Comparison of ENCODE assay signal across 18 cellular contexts in the genomic region with DNA sequence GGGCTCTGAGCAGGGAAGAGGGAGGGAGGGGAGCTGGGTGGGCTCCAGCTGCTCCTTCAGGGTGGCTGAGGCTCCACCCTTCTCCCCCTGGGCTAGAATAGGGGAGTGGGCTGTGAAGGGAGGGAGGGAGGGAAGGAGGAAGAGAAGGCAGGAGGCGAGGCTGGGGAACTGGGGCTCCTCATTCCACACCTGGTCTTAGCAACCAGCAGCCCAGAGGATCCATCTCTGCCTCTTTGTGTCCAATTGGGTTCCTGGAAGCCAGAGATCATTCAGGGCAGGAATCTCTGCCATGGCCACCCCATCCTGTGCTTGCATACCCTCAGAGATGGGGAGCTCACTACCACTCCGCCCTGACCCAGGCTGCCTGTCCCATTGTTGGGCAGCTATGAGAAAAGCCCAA. TPM values are rescaled to one million over a fixed set of nuclear protein-coding genes. Genes with fewer than 3 reads are reported as not detected.
DNase-seq lines count a peak whose midpoint lies in the region; ATAC-seq, FAIRE-seq and TF ChIP-seq lines count a peak whose summit lies in the region.
"Had no signal": no experiment of that assay in that cellular context is flagged by ENCODE, and none has a peak within 500 bp of the region (broad histone marks: within the 10 kb centered on the region; RNA-seq: fewer than 3 reads in every experiment).

No MANE protein-coding gene starts in this region.

- WGBS in H1 (ENCODE audit: extremely low coverage in 1 of 2, insufficient coverage in 1 of 2, insufficient read length in 1 of 2, insufficient replicate concordance in 2 of 2, low coverage in 1 of 2, low lambda C conversion rate in 2 of 2, missing lambda C conversion rate in 1 of 2), 2 experiments = 100% methylated on average over 1 of the region's 2 CpGs; no CpG with 5 or more reads in 1 of the 2 experiments

- peaks cover 43% of the 10 kb centered on the region for H3K4me1 Mint-ChIP-seq in activated B cell treated with CpG ODN at 0.5 μM for 24 hours
- peaks cover 68% of the 10 kb centered on the region for H3K4me1 Mint-ChIP-seq in stimulated activated effector memory CD8-positive, alpha-beta T cell treated with anti-CD3 and anti-CD28 coated beads, Interleukin-12 subunit alpha, Interleukin-12 subunit beta, amount 100 ng/mL, for 72 hours

- no peak overlapping the region for H3K14ac ChIP-seq in H1 (ENCODE audit: insufficient read length)

- no peaks in the 10 kb centered on the region for H3K27me3 Mint-ChIP-seq in activated B cell treated with CpG ODN at 0.5 μM for 24 hours
- H3K27me3 Mint-ChIP-seq: CD4-positive, alpha-beta T cell had no signal

- H3K4me3 ChIP-seq in OCI-LY3 (ENCODE audit: low read length) (no peak overlapping the region), H1 (ENCODE audit: extremely low read depth in 1 of 4, insufficient read depth in 2 of 4, low read depth in 3 of 4, low read length in 4 of 4) (no peak overlapping the region)
- H3K4me3 ChIP-seq: GM12878 had no signal

- no peak overlapping the region for H2BK120ac ChIP-seq in H1 (replicated peaks; ENCODE audit: low read depth, low read length)

- no peak for FAIRE-seq in H1 (lab: Jason Lieb, UNC)
- FAIRE-seq: A204.1, GM12878 had no signal

- ATAC-seq in activated B cell treated with CpG ODN at 0.5 μM for 24 hours (ENCODE audit: low read depth) (no peak), SK-N-SH treated with all-trans-retinoic acid at 6 μM for 48 hours (no peak)
- no peak for ATAC-seq in stimulated activated effector memory CD8-positive, alpha-beta T cell treated with anti-CD3 and anti-CD28 coated beads, Interleukin-12 subunit alpha, Interleukin-12 subunit beta, amount 100 ng/mL, for 72 hours
- ATAC-seq: GM12878 had no signal

- H4K8ac ChIP-seq in H1 (ENCODE audit: extremely low read depth, insufficient read depth, low read length) = no peak overlapping the region

- H2BK20ac ChIP-seq in H1 (ENCODE audit: low read length) = no peak overlapping the region

- H3K36me3 Mint-ChIP-seq in activated B cell treated with CpG ODN at 0.5 μM for 24 hours (ENCODE audit: low read depth) = peaks cover 95% of the 10 kb centered on the region
- peaks cover 16% of the 10 kb centered on the region for H3K36me3 Mint-ChIP-seq in stimulated activated effector memory CD8-positive, alpha-beta T cell treated with anti-CD3 and anti-CD28 coated beads, Interleukin-12 subunit alpha, Interleukin-12 subunit beta, amount 100 ng/mL, for 72 hours

- intact Hi-C loops in activated B cell treated with CpG ODN at 0.5 μM for 24 hours (cut with micrococcal nuclease) = no loop called here

- no peak for TF ChIP-seq POLR2A in H1 (IDR thresholded peaks at IDR 0.05; ENCODE audit: control extremely low read depth in 1 of 2, low read depth in 2 of 2, low read length in 2 of 2)

- H2AFZ ChIP-seq in OCI-LY3 (ENCODE audit: low read depth, low read length) (no peak overlapping the region), H1 (ENCODE audit: low read length) (no peak overlapping the region)

- H4K5ac ChIP-seq in H1 (ENCODE audit: insufficient read length, low read depth, low read length) = no peak overlapping the region

- peak overlapping the region; percentile 59 for H3K27ac Mint-ChIP-seq in activated B cell treated with CpG ODN at 0.5 μM for 24 hours
- H3K27ac Mint-ChIP-seq in stimulated activated effector memory CD8-positive, alpha-beta T cell treated with anti-CD3 and anti-CD28 coated beads, Interleukin-12 subunit alpha, Interleukin-12 subunit beta, amount 100 ng/mL, for 72 hours = peak overlapping the region; percentile 72
- H3K27ac Mint-ChIP-seq: CD4-positive, alpha-beta T cell; H9 had no signal

- H2BK5ac ChIP-seq in H1 (ENCODE audit: low read depth, low read length) = no peak overlapping the region

- H3K9ac ChIP-seq in OCI-LY3 (ENCODE audit: low read length) = no peak overlapping the region
- no peak overlapping the region for H3K9ac ChIP-seq in H1 (replicated peaks in 1 of 4; ENCODE audit: extremely low read depth in 1 of 4, low read depth in 3 of 4, low read length in 3 of 4)

- H3K36me3 ChIP-seq in OCI-LY3 (replicated peaks; ENCODE audit: low read depth, low read length) (peaks cover 6% of the 10 kb centered on the region), H1 (ENCODE audit: control insufficient read depth in 2 of 4, insufficient read depth in 4 of 4, low read length in 3 of 4) (no peaks in the 10 kb centered on the region)

- H3K4ac ChIP-seq in H1 (replicated peaks; ENCODE audit: insufficient read length, low read depth, low read length) = no peak overlapping the region

- 0 out of 2 replicates have a peak overlapping the region, but pooled peaks have one; percentile 67 for H3K4me2 ChIP-seq in OCI-LY3 (ENCODE audit: low read length)
- no peak overlapping the region for H3K4me2 ChIP-seq in H1 (ENCODE audit: insufficient read depth in 1 of 2, low read depth in 2 of 2, low read length in 2 of 2)

- H3K27ac ChIP-seq in OCI-LY3 (ENCODE audit: low read length) (no peak overlapping the region), H1 (ENCODE audit: low read depth, low read length) (no peak overlapping the region)
- H3K27ac ChIP-seq: C4-2B, HL-60 had no signal

- TF ChIP-seq EP300 in H1 (IDR thresholded peaks at IDR 0.05; ENCODE audit: borderline replicate concordance in 1 of 2, low read depth in 2 of 2, low read length in 2 of 2) = no peak

- CTCF ChIA-PET in activated B cell treated with CpG ODN at 0.5 μM for 24 hours (lab: Charles Lee) = interaction anchor here (1.4 kb wide), 1 partner anchor 12 kb away, joined by 5 read pairs; no protein-coding TSS in a partner anchor
- CTCF ChIA-PET in H1 (lab: Charles Lee; ENCODE audit: partially characterized antibody) = interaction anchor here (1.0 to 7.7 kb wide), 9 partner anchors 10 to 130 kb away, joined by 3 to 89 read pairs (median 4); partner anchors contain the start of gene NCF4

- no peaks in the 10 kb centered on the region for H3K9me3 Mint-ChIP-seq in activated B cell treated with CpG ODN at 0.5 μM for 24 hours
- no peaks in the 10 kb centered on the region for H3K9me3 Mint-ChIP-seq in stimulated activated effector memory CD8-positive, alpha-beta T cell treated with anti-CD3 and anti-CD28 coated beads, Interleukin-12 subunit alpha, Interleukin-12 subunit beta, amount 100 ng/mL, for 72 hours
- H3K9me3 Mint-ChIP-seq: CD4-positive, alpha-beta T cell had no signal

- TF ChIP-seq CTCF in OCI-LY3 (IDR thresholded peaks at IDR 0.05; ENCODE audit: low read depth, low read length) (no peak), activated B cell treated with CpG ODN at 0.5 μM for 24 hours (IDR thresholded peaks at IDR 0.05) (no peak), H1 (IDR thresholded peaks at IDR 0.05; ENCODE audit: control extremely low read depth in 1 of 3, insufficient read depth in 1 of 3, low read depth in 1 of 3, low read length in 3 of 3) (no peak)

- no peaks in the 10 kb centered on the region for H3K79me1 ChIP-seq in H1 (ENCODE audit: low read depth, low read length)

- H3K23me2 ChIP-seq in H1 (ENCODE audit: low read depth, low read length) = peaks cover 10% of the 10 kb centered on the region; the same call in 1 of the 2 replicates

- H3K18ac ChIP-seq in H1 (ENCODE audit: extremely low read depth, low read length) = no peak overlapping the region

- H3K4me1 ChIP-seq in OCI-LY3 (ENCODE audit: low read length) = peaks cover 76% of the 10 kb centered on the region
- H3K4me1 ChIP-seq in H1 (replicated peaks in 1 of 4; ENCODE audit: control insufficient read depth in 3 of 4, insufficient read depth in 4 of 4, low read length in 3 of 4) = peaks cover 0 to 3% (median 0%) of the 10 kb centered on the region in 4 experiments; a peak in 2 of 7 replicates

- H2BK15ac ChIP-seq in H1 (ENCODE audit: low read length) = no peak overlapping the region

- H3K27me3 ChIP-seq in OCI-LY3 (ENCODE audit: low read depth, low read length) = no peaks in the 10 kb centered on the region
- no peaks in the 10 kb centered on the region for H3K27me3 ChIP-seq in H1 (replicated peaks in 1 of 4; ENCODE audit: control insufficient read depth in 3 of 4, extremely low read depth in 1 of 4, insufficient read depth in 3 of 4, low read length in 3 of 4)

- H3K79me2 ChIP-seq in OCI-LY3 (ENCODE audit: low read length) = peaks cover 13% of the 10 kb centered on the region; the same call in 1 of the 2 replicates
- no peaks in the 10 kb centered on the region for H3K79me2 ChIP-seq in H1 (ENCODE audit: control insufficient read depth in 1 of 2, insufficient read depth in 2 of 2, low read length in 2 of 2)

- H2BK12ac ChIP-seq in H1 (ENCODE audit: low read depth, low read length) = no peak overlapping the region

- no peak overlapping the region for H3K56ac ChIP-seq in H1 (replicated peaks; ENCODE audit: insufficient read length, low read depth, low read length)

- H4K20me1 ChIP-seq in OCI-LY3 (ENCODE audit: insufficient read depth, low read length) = no peaks in the 10 kb centered on the region
- H4K20me1 ChIP-seq in H1 (replicated peaks in 1 of 2; ENCODE audit: control insufficient read depth in 1 of 2, insufficient read depth in 2 of 2, low read length in 2 of 2) = peaks cover 0 to 3% of the 10 kb centered on the region in 2 experiments

- POLR2A ChIA-PET in activated B cell treated with CpG ODN at 0.5 μM for 24 hours (lab: Charles Lee) (no interaction called here), H1 (lab: Charles Lee; ENCODE audit: partially characterized antibody) (no interaction called here)

- TF ChIP-seq RAD21 in H1 (IDR thresholded peaks at IDR 0.05 in 1 of 2, conservative IDR thresholded peaks at IDR 0.05 in 1 of 2; ENCODE audit: low read depth in 2 of 2, low read length in 2 of 2) = no peak

- H3K23ac ChIP-seq in H1 (ENCODE audit: insufficient read length) = no peak overlapping the region

- no peak overlapping the region for H4K91ac ChIP-seq in H1 (replicated peaks; ENCODE audit: insufficient read length, low read length)

- DNase-seq in activated B cell treated with CpG ODN at 0.5 μM for 24 hours = no peak
- DNase-seq in H1 (ENCODE audit: low read depth in 1 of 2, low spot score in 2 of 2) = no peak
- no peak for DNase-seq in stimulated activated effector memory CD8-positive, alpha-beta T cell treated with anti-CD3 and anti-CD28 coated beads, Interleukin-12 subunit alpha, Interleukin-12 subunit beta, amount 100 ng/mL, for 72 hours (ENCODE audit: low spot score in 2 of 2)
- no peak for DNase-seq in activated T-cell treated with anti-CD3 and anti-CD28 coated beads, Interleukin-2, amount 50 U/mL, for 48 hours
- no peak for DNase-seq in NCI-H1694 (lab: John Stamatoyannopoulos, UW)
- DNase-seq: AML-193; CD4-positive, alpha-beta T cell; DMS79 treated with DMSO at 0.1 percent for 48 hours; GOT3; H9 had no signal

- H3K9me3 ChIP-seq in OCI-LY3 (ENCODE audit: insufficient read depth, low read length) = no peaks in the 10 kb centered on the region
- no peaks in the 10 kb centered on the region for H3K9me3 ChIP-seq in H1 (ENCODE audit: insufficient read depth in 2 of 2, low read depth in 1 of 2, low read length in 1 of 2)

- no peak overlapping the region for H2AK5ac ChIP-seq in H1 (ENCODE audit: low read depth, low read length)

- H3K4me3 Mint-ChIP-seq in activated B cell treated with CpG ODN at 0.5 μM for 24 hours = no peak overlapping the region
- H3K4me3 Mint-ChIP-seq in stimulated activated effector memory CD8-positive, alpha-beta T cell treated with anti-CD3 and anti-CD28 coated beads, Interleukin-12 subunit alpha, Interleukin-12 subunit beta, amount 100 ng/mL, for 72 hours = no peak overlapping the region
- H3K4me3 Mint-ChIP-seq: CD4-positive, alpha-beta T cell; H9 had no signal

RNA-seq across cellular contexts. Expression of gene NCF4, which starts 7.7 kb away (rescaled TPM):
- total RNA-seq in activated B cell treated with CpG ODN at 0.5 μM for 24 hours = 120 and 121 TPM in 2 replicates
- not detected in 2 replicates for total RNA-seq in H1 (2021; fragmentation: NEBNext Ultra II Directional; extraction: Animal tissue kit (Norgen Biotek cat#: 25700))
- 0.20 TPM in 1 of 2 replicates, not detected in the other for polyA plus RNA-seq in H1 (2011; rRNA removed)
- 0.10 TPM for polyA plus RNA-seq in H1 (2011; cell fraction: cytosol; rRNA removed)
- 0.09 TPM for polyA plus RNA-seq in H1 (2011; cell fraction: nucleus; rRNA removed)
- polyA plus RNA-seq in H1 (2012, experiment 1 of 2) = not detected in 4 replicates
- polyA plus RNA-seq in H1 (2012, experiment 2 of 2) = not detected
- polyA plus RNA-seq in H1 (2013, experiment 1 of 2) = 0.08 TPM
- not detected for polyA plus RNA-seq in H1 (2013, experiment 2 of 2)
- not detected in 2 replicates for polyA minus RNA-seq in H1 (2011; rRNA and poly(A)+ RNA removed)
- not detected for polyA minus RNA-seq in H1 (2011; cell fraction: cytosol; rRNA and poly(A)+ RNA removed)
- polyA minus RNA-seq in H1 (2011; cell fraction: nucleus; rRNA and poly(A)+ RNA removed) = not detected
- total RNA-seq: H9, HT1080 had no signal
- polyA plus RNA-seq: BJ had no signal

RNA-seq across cellular contexts. Expression of gene CSF2RB, which starts 44.9 kb away (rescaled TPM):
- total RNA-seq in activated B cell treated with CpG ODN at 0.5 μM for 24 hours = 141 and 152 TPM in 2 replicates
- not detected in 2 replicates for total RNA-seq in H1 (2021; fragmentation: NEBNext Ultra II Directional; extraction: Animal tissue kit (Norgen Biotek cat#: 25700))
- 0.02 TPM in 1 of 2 replicates, not detected in the other for polyA plus RNA-seq in H1 (2011; rRNA removed)
- polyA plus RNA-seq in H1 (2011; cell fraction: cytosol; rRNA removed) = not detected
- polyA plus RNA-seq in H1 (2011; cell fraction: nucleus; rRNA removed) = 0.14 TPM
- polyA plus RNA-seq in H1 (2012, experiment 1 of 2) = not detected in 4 replicates
- polyA plus RNA-seq in H1 (2012, experiment 2 of 2) = not detected
- 0.02 TPM for polyA plus RNA-seq in H1 (2013, experiment 1 of 2)
- polyA plus RNA-seq in H1 (2013, experiment 2 of 2) = not detected
- not detected in 2 replicates for polyA minus RNA-seq in H1 (2011; rRNA and poly(A)+ RNA removed)
- not detected for polyA minus RNA-seq in H1 (2011; cell fraction: cytosol; rRNA and poly(A)+ RNA removed)
- not detected for polyA minus RNA-seq in H1 (2011; cell fraction: nucleus; rRNA and poly(A)+ RNA removed)
- total RNA-seq: H9, HT1080 had no signal

RNA-seq across cellular contexts. Expression of gene PVALB, which starts 51.7 kb away (rescaled TPM):
- total RNA-seq in activated B cell treated with CpG ODN at 0.5 μM for 24 hours = not detected in 2 replicates
- 1.7 and 3.2 TPM in 2 replicates for total RNA-seq in H1 (2021; fragmentation: NEBNext Ultra II Directional; extraction: Animal tissue kit (Norgen Biotek cat#: 25700))
- 3.6 and 5.4 TPM in 2 replicates for polyA plus RNA-seq in H1 (2011; rRNA removed)
- polyA plus RNA-seq in H1 (2011; cell fraction: cytosol; rRNA removed) = 4.5 TPM
- 2.1 TPM for polyA plus RNA-seq in H1 (2011; cell fraction: nucleus; rRNA removed)
- 5.8 to 7.8 TPM (median 6.5 TPM) in 4 replicates for polyA plus RNA-seq in H1 (2012, experiment 1 of 2)
- 9.6 TPM for polyA plus RNA-seq in H1 (2012, experiment 2 of 2)
- polyA plus RNA-seq in H1 (2013, experiment 1 of 2) = 3.4 TPM
- 2.9 TPM for polyA plus RNA-seq in H1 (2013, experiment 2 of 2)
- 1.9 and 2.2 TPM in 2 replicates for polyA minus RNA-seq in H1 (2011; rRNA and poly(A)+ RNA removed)
- 3.2 TPM for polyA minus RNA-seq in H1 (2011; cell fraction: cytosol; rRNA and poly(A)+ RNA removed)
- polyA minus RNA-seq in H1 (2011; cell fraction: nucleus; rRNA and poly(A)+ RNA removed) = 1.4 TPM
- total RNA-seq: CD4-positive, alpha-beta T cell; GM12878; HT1080 had no signal
- polyA plus RNA-seq: BJ, GM12878 had no signal

Comparison
In these comparisons a context has a peak if more than half of its experiments do, and no peak if none do; other contexts are left out.
1. RNA of gene NCF4, which starts 7.7 kb away (total RNA-seq): 120 to 121 TPM in activated B cell treated with CpG ODN at 0.5 μM for 24 hours; not detected in H1; every median in the first group is over 100 times any median in the second.
2. RNA of gene CSF2RB, which starts 44.9 kb away (total RNA-seq): 141 to 152 TPM in activated B cell treated with CpG ODN at 0.5 μM for 24 hours; not detected in H1; every median in the first group is over 100 times any median in the second.